ENCODE assay signal across 13 cellular contexts in the genomic region with DNA sequence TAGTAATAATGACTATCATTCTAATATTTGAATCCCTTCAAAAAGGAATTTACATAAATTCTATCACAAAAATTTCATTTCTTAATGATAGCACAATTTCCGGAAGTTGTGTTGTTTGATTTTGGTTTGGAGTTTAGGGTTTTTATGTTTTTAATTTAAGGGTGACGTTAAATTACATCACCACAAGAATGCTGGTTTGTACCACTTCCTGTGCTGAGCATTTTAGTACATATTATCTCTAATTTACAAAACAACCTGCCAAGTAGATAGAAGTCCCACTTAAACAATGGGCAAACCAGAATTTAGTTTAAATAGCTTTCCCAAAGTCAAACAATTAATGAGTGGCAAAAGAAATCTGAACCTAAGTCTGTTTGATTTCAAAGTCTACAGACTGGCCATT.
A peak's percentile ranks its signal among the peaks of the same experiment; 100 is the strongest.
DNase-seq lines count a peak whose midpoint lies in the region; ATAC-seq and TF ChIP-seq lines count a peak whose summit lies in the region.
"Had no signal": no experiment of that assay in that cellular context is flagged by ENCODE, and none has a peak within 500 bp of the region (broad histone marks: within the 10 kb centered on the region; RNA-seq: fewer than 3 reads in every experiment).

No MANE protein-coding gene starts in this region.

- TF ChIP-seq CTCF in CD8-positive, alpha-beta T cell (IDR thresholded peaks at IDR 0.05): no peak
- TF ChIP-seq CTCF in fibroblast of mammary gland (conservative IDR thresholded peaks at IDR 0.05; ENCODE audit: control insufficient read depth, insufficient read depth, low read depth, low read length): no peak

- peak; percentile 4 for DNase-seq in AG08395 (ENCODE audit: low spot score)
- DNase-seq in CD8-positive, alpha-beta T cell: no peak
- DNase-seq in SK-N-MC (ENCODE audit: low read depth, low spot score): peak; percentile 22
- peak; percentile 17 for DNase-seq in fibroblast of mammary gland (ENCODE audit: low read depth)
- no peak for DNase-seq in pons (ENCODE audit: low spot score)
- DNase-seq in dedifferentiated amniotic fluid mesenchymal stem cell (ENCODE audit: extremely low spot score): no peak
- DNase-seq: activated effector memory CD4-positive, alpha-beta T cell treated with anti-CD3 and anti-CD28 coated beads, Interleukin-2, amount 50 U/mL, for 16 hours; NCI-H2029; stimulated activated CD4-positive, alpha-beta T cell treated with anti-CD3 and anti-CD28 coated beads, Interleukin-4, amount 100 ng/mL, for 1 hour; stimulated activated naive B cell treated with anti-CD40 and anti-IgM and Interleukin-4, amounts not matched to agents 10 μg/mL and 1 μg/mL and 100 μg/mL, for 72 hours; SW 1271 had no signal

- H3K36me3 Mint-ChIP-seq in CD8-positive, alpha-beta T cell: peaks cover 3% of the 10 kb centered on the region

- no peaks in the 10 kb centered on the region for H3K9me3 ChIP-seq in CD8-positive, alpha-beta T cell (ENCODE audit: low read length)
- H3K9me3 ChIP-seq in SK-N-MC (ENCODE audit: low read depth, low read length): no peaks in the 10 kb centered on the region

- no peak overlapping the region for H3K27ac ChIP-seq in CD8-positive, alpha-beta T cell (ENCODE audit: low read depth, low read length)
- H3K27ac ChIP-seq in SK-N-MC: no peak overlapping the region

- H3K4me1 ChIP-seq in CD8-positive, alpha-beta T cell (ENCODE audit: insufficient read depth, low read length): peaks cover 26% of the 10 kb centered on the region

- ATAC-seq in CD8-positive, alpha-beta T cell: peak; percentile 29
- ATAC-seq in GM19324 (IDR thresholded peaks at IDR 0.05; ENCODE audit: low FRiP score, unreplicated experiment) (no peak), HG02623 (IDR thresholded peaks at IDR 0.05; ENCODE audit: unreplicated experiment) (no peak)

- POLR2A ChIA-PET in CD8-positive, alpha-beta T cell (lab: Charles Lee): interaction anchor here (0.7 kb wide), 1 partner anchor 30 kb away, joined by 3 read pairs; no protein-coding TSS in a partner anchor

- peak overlapping the region; percentile 32 for H3K27ac Mint-ChIP-seq in CD8-positive, alpha-beta T cell
- H3K27ac Mint-ChIP-seq: stimulated activated naive B cell treated with anti-CD40 and anti-IgM and Interleukin-4, amounts not matched to agents 10 μg/mL and 1 μg/mL and 100 μg/mL, for 72 hours had no signal

- H3K27me3 ChIP-seq in CD8-positive, alpha-beta T cell (ENCODE audit: insufficient read depth, low read length): no peaks in the 10 kb centered on the region

- H3K36me3 ChIP-seq in CD8-positive, alpha-beta T cell (ENCODE audit: insufficient read depth, low read length): no peaks in the 10 kb centered on the region
- H3K36me3 ChIP-seq in SK-N-MC (ENCODE audit: insufficient read depth, low read length): no peaks in the 10 kb centered on the region

- H3K4me1 Mint-ChIP-seq in CD8-positive, alpha-beta T cell (ENCODE audit: low read depth): peaks cover 42% of the 10 kb centered on the region

- no peaks in the 10 kb centered on the region for H3K27me3 Mint-ChIP-seq in CD8-positive, alpha-beta T cell (ENCODE audit: low read depth)
- H3K27me3 Mint-ChIP-seq: stimulated activated naive B cell treated with anti-CD40 and anti-IgM and Interleukin-4, amounts not matched to agents 10 μg/mL and 1 μg/mL and 100 μg/mL, for 72 hours had no signal

- peak overlapping the region; percentile 32 for H3K4me3 Mint-ChIP-seq in CD8-positive, alpha-beta T cell

- H3K4me3 ChIP-seq in CD8-positive, alpha-beta T cell (ENCODE audit: low read depth, low read length): no peak overlapping the region
- H3K4me3 ChIP-seq in SK-N-MC: no peak overlapping the region
- H3K4me3 ChIP-seq in fibroblast of mammary gland (ENCODE audit: control insufficient read depth, low read depth, low read length): no peak overlapping the region

- no peaks in the 10 kb centered on the region for H3K9me3 Mint-ChIP-seq in CD8-positive, alpha-beta T cell

- intact Hi-C loops in CD8-positive, alpha-beta T cell (cut with DNase I, micrococcal nuclease): no loop called here

- CTCF ChIA-PET in CD8-positive, alpha-beta T cell (lab: Charles Lee): no interaction called here

- H3K9ac ChIP-seq in SK-N-MC (ENCODE audit: insufficient read length): no peak overlapping the region

Comparison
In these comparisons a context has a peak if more than half of its experiments do, and no peak if none do; other contexts are left out.
1. DNase-seq: peak in AG08395 (single experiment), SK-N-MC (single experiment) and fibroblast of mammary gland (single experiment); none in CD8-positive, alpha-beta T cell (0 of 7), pons (single experiment) and dedifferentiated amniotic fluid mesenchymal stem cell (single experiment).